Comparison of ENCODE assay signal across 11 cellular contexts in the genomic region with DNA sequence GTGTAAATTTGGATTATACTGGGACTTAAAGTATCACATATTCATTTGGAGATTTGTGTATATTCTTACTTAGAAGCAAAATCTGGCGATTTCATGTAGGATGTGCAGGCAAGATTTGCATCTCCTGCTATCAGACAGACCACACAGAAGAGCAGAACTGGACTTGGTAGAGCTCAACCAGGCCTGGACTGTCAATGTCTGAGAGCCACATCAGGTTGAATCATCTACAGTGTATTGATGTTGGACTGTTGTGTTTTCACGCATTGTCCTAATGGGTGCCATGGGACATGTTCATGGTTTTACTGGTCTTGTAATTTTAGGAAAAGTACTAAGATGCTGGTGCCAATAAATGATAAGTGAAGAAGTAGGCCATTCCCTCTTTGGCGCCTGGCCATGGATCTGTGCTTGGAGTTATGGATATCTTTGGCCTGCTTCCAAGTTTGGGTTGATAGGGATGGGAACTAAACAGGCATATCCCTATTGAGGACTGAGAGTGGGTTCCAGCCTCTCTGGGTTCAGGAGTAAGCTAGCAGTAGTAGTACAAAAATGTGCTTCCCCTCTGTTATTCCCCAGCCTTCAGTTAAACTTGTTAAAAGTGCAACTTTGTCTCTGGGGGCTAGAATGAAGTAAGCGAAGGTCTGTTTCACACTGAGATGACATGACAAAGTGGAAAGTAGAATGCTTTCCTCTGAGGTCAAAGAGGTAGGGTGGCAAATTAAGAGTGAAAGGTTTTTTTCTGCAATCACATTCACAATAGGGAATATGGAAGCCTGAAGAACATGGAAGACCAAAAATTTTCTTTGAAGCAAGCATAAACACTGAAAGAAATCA. TPM values are rescaled to one million over a fixed set of nuclear protein-coding genes. Genes with fewer than 3 reads are reported as not detected.
DNase-seq lines count a peak whose midpoint lies in the region; ATAC-seq and FAIRE-seq lines count a peak whose summit lies in the region.
"Had no signal": no experiment of that assay in that cellular context is flagged by ENCODE, and none has a peak within 500 bp of the region (broad histone marks: within the 10 kb centered on the region; RNA-seq: fewer than 3 reads in every experiment).

No MANE protein-coding gene starts in this region.

- H3K27ac ChIP-seq in angular gyrus (ENCODE audit: low read depth, low read length): peak overlapping the region; percentile 74
- H3K27ac ChIP-seq: C4-2B, Peyer's patch had no signal

- CTCF ChIA-PET in activated CD4-positive, alpha-beta memory T cell treated with anti-CD3 and anti-CD28 coated beads for 36 hours (lab: Charles Lee): interaction anchor here (1.3 kb wide), 1 partner anchor 9 kb away, joined by 3 read pairs; no protein-coding TSS in a partner anchor

- no peaks in the 10 kb centered on the region for H3K36me3 Mint-ChIP-seq in activated CD4-positive, alpha-beta memory T cell treated with anti-CD3 and anti-CD28 coated beads for 36 hours

- no peaks in the 10 kb centered on the region for H3K9me3 Mint-ChIP-seq in activated CD4-positive, alpha-beta memory T cell treated with anti-CD3 and anti-CD28 coated beads for 36 hours

- ATAC-seq in GM19452 (IDR thresholded peaks at IDR 0.05; ENCODE audit: unreplicated experiment) (peak; percentile 78), HG03066 (IDR thresholded peaks at IDR 0.05; ENCODE audit: low read depth, unreplicated experiment) (peak; percentile 73)

- intact Hi-C loops in activated CD4-positive, alpha-beta memory T cell treated with anti-CD3 and anti-CD28 coated beads for 36 hours (cut with micrococcal nuclease): no loop called here

- no peak for FAIRE-seq in frontal cortex (lab: Jason Lieb, UNC)
- FAIRE-seq: endometrium had no signal

- H3K27ac Mint-ChIP-seq in activated CD4-positive, alpha-beta memory T cell treated with anti-CD3 and anti-CD28 coated beads for 36 hours: no peak overlapping the region

- peaks cover 9% of the 10 kb centered on the region for H3K4me1 Mint-ChIP-seq in activated CD4-positive, alpha-beta memory T cell treated with anti-CD3 and anti-CD28 coated beads for 36 hours (ENCODE audit: low read depth)

- POLR2A ChIA-PET in activated CD4-positive, alpha-beta memory T cell treated with anti-CD3 and anti-CD28 coated beads for 36 hours (lab: Charles Lee): no interaction called here

- DNase-seq in DMS79 (lab: John Stamatoyannopoulos, UW) (peak; percentile 8), frontal cortex (ENCODE audit: low spot score in 2 of 2) (no peak), NCI-H2227 (lab: John Stamatoyannopoulos, UW; ENCODE audit: unreplicated experiment) (no peak), SK-N-DZ (ENCODE audit: low spot score) (no peak)
- DNase-seq in activated CD4-positive, alpha-beta memory T cell treated with anti-CD3 and anti-CD28 coated beads for 36 hours: no peak
- DNase-seq: Peyer's patch had no signal

- no peak overlapping the region for H3K4me3 Mint-ChIP-seq in activated CD4-positive, alpha-beta memory T cell treated with anti-CD3 and anti-CD28 coated beads for 36 hours

- no peaks in the 10 kb centered on the region for H3K27me3 Mint-ChIP-seq in activated CD4-positive, alpha-beta memory T cell treated with anti-CD3 and anti-CD28 coated beads for 36 hours

RNA-seq across cellular contexts. Expression of a gene that starts 49.2 kb away (rescaled TPM):
- total RNA-seq in frontal cortex: 2.4 TPM
- polyA plus RNA-seq in SK-N-DZ (2014; cell fraction: cytosol; rRNA removed): 5.9 and 9.6 TPM in 2 replicates
- 4.7 and 9.8 TPM in 2 replicates for polyA plus RNA-seq in SK-N-DZ (2014; cell fraction: nucleus; rRNA removed)
- 10 to 100 TPM; 28.8 to 30.0 TPM for total RNA-seq in activated CD4-positive, alpha-beta memory T cell treated with anti-CD3 and anti-CD28 coated beads for 36 hours
